Comparison of ENCODE assay signal across 24 cellular contexts in genomic region chr1:70084314-70084915, GRCh38.
DNase-seq lines count a peak whose midpoint lies in the region; ATAC-seq, FAIRE-seq and TF ChIP-seq lines count a peak whose summit lies in the region.
"Had no signal": no experiment of that assay in that cellular context is flagged by ENCODE, and none has a peak within 500 bp of the region (broad histone marks: within the 10 kb centered on the region; RNA-seq: fewer than 3 reads in every experiment).

No MANE protein-coding gene starts in this region.

- no peaks in the 10 kb centered on the region for H3K9me1 ChIP-seq in IMR-90 (ENCODE audit: insufficient read depth, low read length)

- H3K4me1 ChIP-seq in IMR-90 (ENCODE audit: control insufficient read depth, insufficient read depth, low read length) (no peaks in the 10 kb centered on the region), adipocyte (ENCODE audit: control insufficient read depth, insufficient read depth, low read length) (no peaks in the 10 kb centered on the region)
- H3K4me1 ChIP-seq: heart left ventricle, vagina had no signal

- no peak for TF ChIP-seq RAD21 in IMR-90 (IDR thresholded peaks at IDR 0.05; ENCODE audit: low read length)

- no peak overlapping the region for H3K56ac ChIP-seq in IMR-90 (ENCODE audit: extremely low read depth, insufficient read depth, low read length)

- H4K20me1 ChIP-seq in IMR-90 (ENCODE audit: insufficient read depth, low read length) = no peaks in the 10 kb centered on the region

- no peak overlapping the region for H3K4ac ChIP-seq in IMR-90 (ENCODE audit: low read depth, low read length)

- no CpG with 5 or more reads among the region's 1 CpG for WGBS in IMR-90 (ENCODE audit: extremely low coverage in 2 of 2, insufficient read length in 1 of 2), 2 experiments

- no peak overlapping the region for H2BK20ac ChIP-seq in IMR-90 (ENCODE audit: low read depth, low read length)

- no peak overlapping the region for H2AK5ac ChIP-seq in IMR-90 (ENCODE audit: low read depth, low read length)

- H2BK5ac ChIP-seq in IMR-90 (ENCODE audit: low read depth, low read length, poor library complexity, severe bottlenecking) = peak overlapping the region; percentile 50

- TF ChIP-seq CTCF in IMR-90 (conservative IDR thresholded peaks at IDR 0.05; ENCODE audit: low read depth, low read length) = no peak
- TF ChIP-seq CTCF in coronary artery (IDR thresholded peaks at IDR 0.05) = no peak

- intact Hi-C loops in IMR-90 (cut with micrococcal nuclease) = no loop called here

- H4K8ac ChIP-seq in IMR-90 (ENCODE audit: low read depth in 2 of 2, low read length in 2 of 2) = no peak overlapping the region

- POLR2A ChIA-PET in IMR-90 (lab: Charles Lee; ENCODE audit: unreplicated experiment) = interaction anchor here (0.5 kb wide), 1 partner anchor 164 kb away, joined by 4 read pairs; no protein-coding TSS in a partner anchor

- H3K9ac ChIP-seq in IMR-90 (ENCODE audit: low read depth, low read length) (no peak overlapping the region), adipocyte (ENCODE audit: low read length) (no peak overlapping the region)

- H2AK9ac ChIP-seq in IMR-90 (replicated peaks; ENCODE audit: low read depth, low read length, poor library complexity) = no peak overlapping the region

- H3K4me2 ChIP-seq in IMR-90 (ENCODE audit: low read depth, low read length) = no peak overlapping the region
- H3K4me2 ChIP-seq: smooth muscle cell had no signal

- no peak overlapping the region for H4K91ac ChIP-seq in IMR-90 (ENCODE audit: insufficient read depth, low read depth, low read length)

- DNase-seq in EH (ENCODE audit: low read depth) (peak; percentile 44), IMR-90 (peak; percentile 41), adipocyte (ENCODE audit: low read depth) (peak; percentile 28), fibroblast of peridontal ligament (ENCODE audit: extremely low read depth) (peak; percentile 49), coronary artery (ENCODE audit: low spot score) (no peak), substantia nigra (lab: John Stamatoyannopoulos, UW) (no peak), H54 (ENCODE audit: insufficient read length, low spot score) (no peak)
- DNase-seq: activated CD4-positive, CD25-positive, alpha-beta regulatory T cell treated with anti-CD3 and anti-CD28 coated beads, Interleukin-2, amount 50 U/mL, for 72 hours; activated naive CD4-positive, alpha-beta T cell treated with anti-CD3 and anti-CD28 coated beads, Interleukin-2, amount 10 ng/mL, durations not matched to agents 7 days and 5 days; aorta; CD4-positive, CD25-positive, alpha-beta regulatory T cell; heart left ventricle; left cardiac atrium; MM.1S; NCI-H187 treated with DMSO at 0.1 percent for 48 hours; SHP77 had no signal

- in situ Hi-C loops in IMR-90 (cut with MboI; ENCODE audit: low sequenced_read_pairs) = no loop called here

- dilution Hi-C loops in IMR-90 (cut with HindIII; ENCODE audit: low sequenced_read_pairs, unreplicated experiment) = no loop called here

- no peak overlapping the region for H3K23ac ChIP-seq in IMR-90 (ENCODE audit: low read depth, low read length)

- no peak; the same call in 1 of the 2 replicates for ATAC-seq in IMR-90 (ENCODE audit: low read depth)
- no peak for ATAC-seq in HG02678 (IDR thresholded peaks at IDR 0.05; ENCODE audit: unreplicated experiment)
- ATAC-seq: heart left ventricle; left cardiac atrium; stimulated activated memory B cell treated with anti-CD40 and anti-IgM and Interleukin-4, amounts not matched to agents 10 μg/mL and 1 μg/mL and 100 μg/mL, for 72 hours had no signal

- no peak overlapping the region for H3K18ac ChIP-seq in IMR-90 (ENCODE audit: low read depth, low read length)

- TF ChIP-seq POLR2A in IMR-90 (IDR thresholded peaks at IDR 0.05; ENCODE audit: low read depth, low read length) (no peak), H54 (IDR thresholded peaks at IDR 0.05; ENCODE audit: low read depth, low read length) (no peak)

- no peak overlapping the region for H2BK15ac ChIP-seq in IMR-90 (ENCODE audit: low read depth, low read length)

- H3K79me1 ChIP-seq in IMR-90 (ENCODE audit: low read depth in 1 of 2, low read length in 2 of 2) = no peaks in the 10 kb centered on the region

- H2BK120ac ChIP-seq in IMR-90 (ENCODE audit: low read depth, low read length) = no peak overlapping the region

- H3K36me3 ChIP-seq in IMR-90 (ENCODE audit: control insufficient read depth, insufficient read depth, low read length) (no peaks in the 10 kb centered on the region), adipocyte (ENCODE audit: control insufficient read depth, insufficient read depth, low read length, severe bottlenecking) (no peaks in the 10 kb centered on the region)
- H3K36me3 ChIP-seq: heart left ventricle, neutrophil, vagina had no signal

- H3K27ac ChIP-seq in IMR-90 (ENCODE audit: insufficient read depth, low read length) = no peak overlapping the region
- H3K27ac ChIP-seq in coronary artery = no peak overlapping the region
- no peak overlapping the region for H3K27ac ChIP-seq in substantia nigra (ENCODE audit: low read depth, low read length, poor library complexity, severe bottlenecking)
- H3K27ac ChIP-seq: heart left ventricle, neutrophil, vagina had no signal

- no peak overlapping the region for H2AFZ ChIP-seq in IMR-90 (replicated peaks; ENCODE audit: low read length, poor library complexity)

- BruUV-seq in IMR-90 (replicated peaks; lab: Mats Ljungman, UMichigan) = no TSS peak

- no peaks in the 10 kb centered on the region for H3K27me3 ChIP-seq in IMR-90 (ENCODE audit: control insufficient read depth, insufficient read depth, low read length)
- H3K27me3 ChIP-seq in adipocyte (replicated peaks; ENCODE audit: control insufficient read depth, insufficient read depth, low read length) = no peaks in the 10 kb centered on the region
- H3K27me3 ChIP-seq: heart left ventricle, neutrophil, vagina had no signal

- CTCF ChIA-PET in IMR-90 (lab: Yijun Ruan, JAX) = interaction anchor here (0.6 kb wide), 1 partner anchor 293 kb away, joined by 3 read pairs; no protein-coding TSS in a partner anchor

- H3K4me3 ChIP-seq in IMR-90 (ENCODE audit: insufficient read depth, low read depth, low read length) = no peak overlapping the region
- no peak overlapping the region for H3K4me3 ChIP-seq in adipocyte (ENCODE audit: low read length)
- no peak overlapping the region for H3K4me3 ChIP-seq in coronary artery
- H3K4me3 ChIP-seq: heart left ventricle, smooth muscle cell, vagina had no signal

- no peak overlapping the region for H3K14ac ChIP-seq in IMR-90 (replicated peaks; ENCODE audit: low read depth, low read length)

- H3K9me3 ChIP-seq in IMR-90 (ENCODE audit: control insufficient read depth, insufficient read depth, low read length) (no peaks in the 10 kb centered on the region), adipocyte (ENCODE audit: control insufficient read depth, low read length) (peaks cover 4% of the 10 kb centered on the region)
- H3K9me3 ChIP-seq: neutrophil, vagina had no signal

- no peak for FAIRE-seq in H54 (lab: Jason Lieb, UNC)
- FAIRE-seq: G401.6, GM18507, TTC549 had no signal

- no peak overlapping the region for H4K5ac ChIP-seq in IMR-90 (ENCODE audit: low read depth, low read length)

TF ChIP-seq in IMR-90, 13 proteins besides CTCF, POLR2A, EP300 and RAD21:
- TF ChIP-seq MAZ (IDR thresholded peaks at IDR 0.05; ENCODE audit: borderline replicate concordance, low read depth, low read length) (no peak), RCOR1 (IDR thresholded peaks at IDR 0.05; ENCODE audit: insufficient replicate concordance, low read length) (no peak), SMC3 (IDR thresholded peaks at IDR 0.05; ENCODE audit: low read depth, low read length) (no peak), ELK1 (IDR thresholded peaks at IDR 0.05; ENCODE audit: borderline replicate concordance, low read depth, low read length) (no peak), NFE2L2 (IDR thresholded peaks at IDR 0.05; ENCODE audit: low read depth, low read length) (peak; percentile 91), MAFK (IDR thresholded peaks at IDR 0.05; ENCODE audit: low read depth, low read length) (peak; percentile 80), BHLHE40 (IDR thresholded peaks at IDR 0.05; ENCODE audit: low read depth, low read length) (no peak), USF2 (IDR thresholded peaks at IDR 0.05; ENCODE audit: low read depth, low read length) (no peak), CHD1 (IDR thresholded peaks at IDR 0.05; ENCODE audit: low read depth, low read length) (no peak)
TF ChIP-seq in IMR-90: peak in this region for 2.

Comparison
In these comparisons a context has a peak if more than half of its experiments do, and no peak if none do; other contexts are left out.
1. DNase-seq: peak in EH (single experiment), IMR-90 (single experiment), adipocyte (single experiment) and fibroblast of peridontal ligament (single experiment); none in coronary artery (single experiment), substantia nigra (0 of 49) and H54 (single experiment).